8 cellular contexts compared by ENCODE assay signal in genomic region chr3:48015451-48016182, GRCh38. TPM values are rescaled to one million over a fixed set of nuclear protein-coding genes. Genes with fewer than 3 reads are reported as not detected.
A peak's percentile ranks its signal among the peaks of the same experiment; 100 is the strongest.
DNase-seq lines count a peak whose midpoint lies in the region; ATAC-seq and TF ChIP-seq lines count a peak whose summit lies in the region.

No MANE protein-coding gene starts in this region.

- H3K4me3 ChIP-seq in GM23248 (no peak overlapping the region), adipocyte (ENCODE audit: low read length) (no peak overlapping the region), gastrocnemius medialis (peak overlapping the region; percentile 43 to 66 (median 56))

- TF ChIP-seq CTCF in gastrocnemius medialis (IDR thresholded peaks at IDR 0.05 in 4 of 5, conservative IDR thresholded peaks at IDR 0.05 in 1 of 5), result no peak

- ATAC-seq in gastrocnemius medialis (no peak), GM21619 (IDR thresholded peaks at IDR 0.05; ENCODE audit: unreplicated experiment) (no peak), GM21367 (IDR thresholded peaks at IDR 0.05; ENCODE audit: unreplicated experiment) (no peak)

- peaks cover 100% of the 10 kb centered on the region for H3K79me2 ChIP-seq in GM23248 (ENCODE audit: insufficient read depth)

- H3K4me1 Mint-ChIP-seq in immature natural killer cell, result peaks cover 25 to 58% of the 10 kb centered on the region in 2 donors

- peaks cover 48% of the 10 kb centered on the region for H4K20me1 ChIP-seq in GM23248 (ENCODE audit: insufficient read depth)

- H3F3A ChIP-seq in GM23248 (ENCODE audit: insufficient read depth), result peaks cover 53% of the 10 kb centered on the region

- H3K27me3 ChIP-seq in GM23248 (replicated peaks; ENCODE audit: insufficient read depth) (no peaks in the 10 kb centered on the region), adipocyte (replicated peaks; ENCODE audit: control insufficient read depth, insufficient read depth, low read length) (no peaks in the 10 kb centered on the region), gastrocnemius medialis (no peaks in the 10 kb centered on the region)

- no peak overlapping the region for H3K4me3 Mint-ChIP-seq in immature natural killer cell

- H3K9ac ChIP-seq in GM23248, result no peak overlapping the region
- H3K9ac ChIP-seq in adipocyte (ENCODE audit: low read length), result peak overlapping the region; percentile 8

- DNase-seq in GM23248, result peak; percentile 13
- peak; percentile 62 for DNase-seq in adipocyte (ENCODE audit: low read depth)
- DNase-seq in immature natural killer cell, result no peak
- DNase-seq in gastrocnemius medialis, result no peak
- no peak for DNase-seq in activated effector memory CD4-positive, alpha-beta T cell treated with anti-CD3 and anti-CD28 coated beads, Interleukin-2, amount 50 U/mL, for 16 hours
- DNase-seq in activated CD4-positive, alpha-beta T cell treated with anti-CD3 and anti-CD28 coated beads for 4 hours, result no peak

- H3K9me2 ChIP-seq in GM23248 (ENCODE audit: insufficient read depth), result no peaks in the 10 kb centered on the region

- intact Hi-C loops in gastrocnemius medialis (cut with DNase I; ENCODE audit: low total_unique reads), result loop anchor here (1.0 kb wide), 1 partner anchor 72 kb away; no protein-coding TSS in a partner anchor

- H3K27me3 Mint-ChIP-seq in immature natural killer cell (ENCODE audit: low read depth in 3 of 3), result peaks cover 0 to 2% (median 1%) of the 10 kb centered on the region in 3 donors

- in situ Hi-C loops in GM23248 (cut with MboI), result no loop called here
- in situ Hi-C loops in gastrocnemius medialis (cut with MboI; ENCODE audit: low sequenced_read_pairs in 4 of 4), result loop anchor here in 1 of 4 donors (10.0 kb wide), 1 partner anchor 59 kb away; no protein-coding TSS in a partner anchor

- 60 to 64% methylated on average over 3 of the region's 3 CpGs for WGBS in GM23248 (ENCODE audit: low coverage in 1 of 2, low lambda C conversion rate in 2 of 2, missing lambda C conversion rate in 2 of 2), 2 experiments

- no peak overlapping the region for H3K4me2 ChIP-seq in GM23248 (ENCODE audit: unreplicated experiment)

- H3K9me3 ChIP-seq in GM23248 (ENCODE audit: low read depth) (no peaks in the 10 kb centered on the region), adipocyte (ENCODE audit: control insufficient read depth, low read length) (no peaks in the 10 kb centered on the region), gastrocnemius medialis (no peaks in the 10 kb centered on the region)

- no peak overlapping the region for H2AFZ ChIP-seq in GM23248

- H3K27ac Mint-ChIP-seq in immature natural killer cell, result peak overlapping the region in 4 of 6 donors; percentile 18 to 49 (median 32)

- TF ChIP-seq POLR2A in gastrocnemius medialis (IDR thresholded peaks at IDR 0.05), result no peak

- peaks cover 66% of the 10 kb centered on the region for H3K4me1 ChIP-seq in GM23248 (ENCODE audit: insufficient read depth)
- H3K4me1 ChIP-seq in adipocyte (ENCODE audit: control insufficient read depth, insufficient read depth, low read length), result peaks cover 60% of the 10 kb centered on the region
- peaks cover 53 to 79% of the 10 kb centered on the region in 2 donors for H3K4me1 ChIP-seq in gastrocnemius medialis

- H3K9me3 Mint-ChIP-seq in immature natural killer cell, result no peaks in the 10 kb centered on the region

- H3K36me3 ChIP-seq in GM23248 (ENCODE audit: low read depth) (no peaks in the 10 kb centered on the region), adipocyte (ENCODE audit: control insufficient read depth, insufficient read depth, low read length, severe bottlenecking) (no peaks in the 10 kb centered on the region), gastrocnemius medialis (no peaks in the 10 kb centered on the region)

- H3K36me3 Mint-ChIP-seq in immature natural killer cell, result no peaks in the 10 kb centered on the region

- H3K27ac ChIP-seq in GM23248, result peak overlapping the region; percentile 37
- peak overlapping the region; percentile 90 to 96 (median 92) for H3K27ac ChIP-seq in gastrocnemius medialis

RNA-seq across cellular contexts. Expression of gene MAP4, which starts 0.6 kb away (rescaled TPM):
- 121 and 132 TPM in 2 replicates for total RNA-seq in GM23248 (2014; rRNA removed; shearing (Covaris generic))
- polyA plus RNA-seq in GM23248 (2016; fragmentation: Nextera tagmentation; extraction: Ambion mirVana), result 235 and 253 TPM in 2 replicates
- 10 to 100 TPM in 2 of 3 donors, 1 to 10 TPM in 1; 4.4 to 64.2 (median 17.4) TPM for polyA plus RNA-seq in immature natural killer cell
- total RNA-seq in gastrocnemius medialis, result 100 to 1,000 TPM; 597 to 976 (median 687) TPM

Comparison
In these comparisons a context has a peak if more than half of its experiments do, and no peak if none do; other contexts are left out.
1. DNase-seq: peak in GM23248 (single experiment) and adipocyte (single experiment); none in immature natural killer cell (0 of 3), gastrocnemius medialis (0 of 2), activated effector memory CD4-positive, alpha-beta T cell treated with anti-CD3 and anti-CD28 coated beads, Interleukin-2, amount 50 U/mL, for 16 hours (single experiment) and activated CD4-positive, alpha-beta T cell treated with anti-CD3 and anti-CD28 coated beads for 4 hours (0 of 2).
2. H3K4me3 ChIP-seq: peak in gastrocnemius medialis (4 of 4); none in GM23248 (single experiment) and adipocyte (single experiment).